In genomic region chr12:65280306-65280705, GRCh38 we compare ENCODE assay signal across 13 cellular contexts. TPM values are rescaled to one million over a fixed set of nuclear protein-coding genes. Genes with fewer than 3 reads are reported as not detected.
DNase-seq lines count a peak whose midpoint lies in the region; ATAC-seq and TF ChIP-seq lines count a peak whose summit lies in the region.
"Had no signal": no experiment of that assay in that cellular context is flagged by ENCODE, and none has a peak within 500 bp of the region (broad histone marks: within the 10 kb centered on the region; RNA-seq: fewer than 3 reads in every experiment).

No MANE protein-coding gene starts in this region.

- H3K36me3 Mint-ChIP-seq in CD14-positive monocyte (no peaks in the 10 kb centered on the region), nephron progenitor cell (ENCODE audit: low read depth) (no peaks in the 10 kb centered on the region), Calu3 (ENCODE audit: insufficient read depth, unreplicated experiment) (peaks cover 16% of the 10 kb centered on the region)
- H3K36me3 Mint-ChIP-seq: activated naive CD8-positive, alpha-beta T cell treated with anti-CD3 and anti-CD28 coated beads for 36 hours had no signal

- CTCF ChIA-PET in Calu3 (lab: Charles Lee) = no interaction called here

- no peak overlapping the region for H3K27ac ChIP-seq in MM.1S (ENCODE audit: low read length)
- H3K27ac ChIP-seq: WERI-Rb-1 had no signal

- no peaks in the 10 kb centered on the region for H3K9me3 ChIP-seq in MM.1S (replicated peaks; ENCODE audit: insufficient read depth, low read length)

- DNase-seq in CD14-positive monocyte (ENCODE audit: low spot score) = no peak
- no peak for DNase-seq in MM.1S
- peak; percentile 44 for DNase-seq in dermis blood vessel endothelial cell
- DNase-seq in nephron progenitor cell = no peak
- no peak for DNase-seq in NCI-H2227 treated with DMSO at 0.1 percent for 48 hours (lab: John Stamatoyannopoulos, UW)
- DNase-seq in Calu3 = no peak
- no peak for DNase-seq in middle frontal gyrus (ENCODE audit: extremely low spot score, low spot score)
- DNase-seq: activated CD8-positive, alpha-beta memory T cell treated with anti-CD3 and anti-CD28 coated beads, Interleukin-2, amount 50 U/mL, for 48 hours; activated naive CD8-positive, alpha-beta T cell treated with anti-CD3 and anti-CD28 coated beads for 36 hours; MV-4-11; NCI-H526 treated with DMSO at 0.1 percent for 48 hours; WERI-Rb-1 had no signal

- ATAC-seq in GM21515 (IDR thresholded peaks at IDR 0.05; ENCODE audit: unreplicated experiment) = no peak

- no peaks in the 10 kb centered on the region for H3K27me3 ChIP-seq in MM.1S (replicated peaks; ENCODE audit: insufficient read depth, low read length)

- no peak overlapping the region for H3K9ac ChIP-seq in MM.1S (ENCODE audit: low read length)

- no peaks in the 10 kb centered on the region for H3K9me2 ChIP-seq in MM.1S (replicated peaks; ENCODE audit: insufficient read depth, low read length)

- H3K27ac Mint-ChIP-seq in CD14-positive monocyte = no peak overlapping the region
- H3K27ac Mint-ChIP-seq in nephron progenitor cell = no peak overlapping the region
- H3K27ac Mint-ChIP-seq in Calu3 (ENCODE audit: unreplicated experiment) = no peak overlapping the region
- H3K27ac Mint-ChIP-seq: activated naive CD8-positive, alpha-beta T cell treated with anti-CD3 and anti-CD28 coated beads for 36 hours had no signal

- H3K27me3 Mint-ChIP-seq in CD14-positive monocyte (ENCODE audit: low read depth in 3 of 3) = peaks cover 4 to 11% (median 8%) of the 10 kb centered on the region in 3 donors
- H3K27me3 Mint-ChIP-seq in nephron progenitor cell (ENCODE audit: low read depth, poor library complexity) = peaks cover 11% of the 10 kb centered on the region
- peaks cover 34% of the 10 kb centered on the region for H3K27me3 Mint-ChIP-seq in Calu3 (ENCODE audit: unreplicated experiment)

- TF ChIP-seq CTCF in CD14-positive monocyte (IDR thresholded peaks at IDR 0.05) (no peak), MM.1S (IDR thresholded peaks at IDR 0.05; ENCODE audit: low read length) (no peak), nephron progenitor cell (IDR thresholded peaks at IDR 0.05) (no peak), Calu3 (IDR thresholded peaks at IDR 0.05; ENCODE audit: unreplicated experiment) (no peak)

- H3K9me3 Mint-ChIP-seq in CD14-positive monocyte (peaks cover 0 to 4% (median 0%) of the 10 kb centered on the region in 7 donors), nephron progenitor cell (no peaks in the 10 kb centered on the region), Calu3 (ENCODE audit: low read depth, unreplicated experiment) (no peaks in the 10 kb centered on the region)
- H3K9me3 Mint-ChIP-seq: activated naive CD8-positive, alpha-beta T cell treated with anti-CD3 and anti-CD28 coated beads for 36 hours had no signal

- intact Hi-C loops in CD14-positive monocyte (cut with micrococcal nuclease) = no loop called here
- intact Hi-C loops in Calu3 (cut with micrococcal nuclease; ENCODE audit: unreplicated experiment) = no loop called here

- no TSS peak for BruUV-seq in Calu3 (replicated peaks; lab: Mats Ljungman, UMichigan)

- 0 out of 2 replicates have a peak, but pooled peaks cover 2% of the 10 kb centered on the region for H3K4me1 ChIP-seq in MM.1S (ENCODE audit: low read length)

- H3K4me1 Mint-ChIP-seq in CD14-positive monocyte = peaks cover 43% of the 10 kb centered on the region
- H3K4me1 Mint-ChIP-seq in nephron progenitor cell = peaks cover 19% of the 10 kb centered on the region
- H3K4me1 Mint-ChIP-seq in Calu3 (ENCODE audit: low read depth, unreplicated experiment) = no peaks in the 10 kb centered on the region

- peak overlapping the region; percentile 78; the same call in 1 of the 2 replicates for H3K4me2 ChIP-seq in MM.1S (ENCODE audit: low read depth, low read length)

- H3K79me2 ChIP-seq in MM.1S (ENCODE audit: low read length) = peaks cover 14% of the 10 kb centered on the region; the same call in 1 of the 2 replicates

- H2AFZ ChIP-seq in MM.1S (ENCODE audit: low read length) = no peak overlapping the region

- H3K4me3 Mint-ChIP-seq in CD14-positive monocyte (peak overlapping the region; percentile 13 to 27), nephron progenitor cell (peak overlapping the region; percentile 81), Calu3 (ENCODE audit: low read depth, unreplicated experiment) (no peak overlapping the region)
- H3K4me3 Mint-ChIP-seq: activated naive CD8-positive, alpha-beta T cell treated with anti-CD3 and anti-CD28 coated beads for 36 hours had no signal

- H3K4me3 ChIP-seq in MM.1S (ENCODE audit: low read length) = no peak overlapping the region

- H3K36me3 ChIP-seq in MM.1S (replicated peaks; ENCODE audit: insufficient read depth, low read length) = no peaks in the 10 kb centered on the region

- 0 out of 2 replicates have a peak, but pooled peaks cover 6% of the 10 kb centered on the region for H3F3A ChIP-seq in MM.1S (ENCODE audit: insufficient read depth, low read length)

- no peaks in the 10 kb centered on the region for H4K20me1 ChIP-seq in MM.1S (ENCODE audit: insufficient read depth, low read length)

RNA-seq across cellular contexts. Expression of gene MSRB3, which starts 1.8 kb away (rescaled TPM):
- 1 to 10 TPM; 1.0 to 1.1 TPM for polyA plus RNA-seq in CD14-positive monocyte
- total RNA-seq in dermis blood vessel endothelial cell = 40.0 and 67.5 TPM in 2 replicates
- 1.4 and 1.5 TPM in 2 replicates for total RNA-seq in Calu3 (2022)
- total RNA-seq: activated naive CD8-positive, alpha-beta T cell treated with anti-CD3 and anti-CD28 coated beads for 36 hours had no signal

Comparison
In these comparisons a context has a peak if more than half of its experiments do, and no peak if none do; other contexts are left out.
1. RNA of gene MSRB3, which starts 1.8 kb away (total RNA-seq): 40.0 to 67.5 TPM in dermis blood vessel endothelial cell; 1.4 to 1.5 TPM in Calu3; every median in the first group is over 10 times any median in the second.